Comparison of ENCODE assay signal across 11 cellular contexts in the genomic region with DNA sequence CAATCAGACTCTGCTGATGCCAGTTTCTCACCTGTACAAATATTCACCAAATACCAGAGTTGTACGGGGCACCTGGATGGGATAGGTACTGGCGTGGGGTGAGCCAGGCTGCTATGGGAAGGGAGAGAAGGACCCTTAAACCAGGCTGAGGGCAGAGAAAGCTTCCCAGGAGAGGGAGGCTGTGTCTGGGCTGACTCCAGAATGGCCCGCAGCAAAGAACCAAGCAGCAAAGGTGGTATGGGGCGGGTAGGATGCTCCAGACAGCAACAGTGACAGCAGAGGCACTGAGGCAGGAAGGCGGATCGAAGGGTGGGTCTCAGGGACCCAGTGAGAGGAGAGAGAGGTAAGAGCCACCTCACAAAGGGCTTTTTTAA.
A peak's percentile ranks its signal among the peaks of the same experiment; 100 is the strongest.
DNase-seq lines count a peak whose midpoint lies in the region; TF ChIP-seq lines count a peak whose summit lies in the region.
"Had no signal": no experiment of that assay in that cellular context is flagged by ENCODE, and none has a peak within 500 bp of the region (broad histone marks: within the 10 kb centered on the region; RNA-seq: fewer than 3 reads in every experiment).

No MANE protein-coding gene starts in this region.

- peaks cover 11% of the 10 kb centered on the region for H3K4me1 Mint-ChIP-seq in T-helper 2 cell treated with Interferon-gamma antibody and Interleukin-4, amounts not matched to agents 5 μg/mL and 100 μg/mL, for 36 hours (ENCODE audit: low read depth)
- H3K4me1 Mint-ChIP-seq in activated CD4-positive, alpha-beta memory T cell treated with anti-CD3 and anti-CD28 coated beads for 36 hours (ENCODE audit: low read depth): peaks cover 39% of the 10 kb centered on the region

- H3K79me2 ChIP-seq in smooth muscle cell (ENCODE audit: low read depth): no peaks in the 10 kb centered on the region

- peak overlapping the region; percentile 27 to 88 (median 71) for H3K27ac ChIP-seq in esophagus muscularis mucosa (replicated peaks in 1 of 4)
- H3K27ac ChIP-seq in smooth muscle cell (ENCODE audit: low read depth): peak overlapping the region; percentile 86
- H3K27ac ChIP-seq in substantia nigra (ENCODE audit: low read depth, low read length, poor library complexity, severe bottlenecking): no peak overlapping the region

- no peak for TF ChIP-seq POLR2A in esophagus muscularis mucosa (IDR thresholded peaks at IDR 0.05; ENCODE audit: low read depth)

- H3K27me3 ChIP-seq in esophagus muscularis mucosa: no peaks in the 10 kb centered on the region
- no peaks in the 10 kb centered on the region for H3K27me3 ChIP-seq in smooth muscle cell (ENCODE audit: low read depth)

- intact Hi-C loops in activated CD4-positive, alpha-beta memory T cell treated with anti-CD3 and anti-CD28 coated beads for 36 hours (cut with micrococcal nuclease): loop anchor here (1.0 to 2.0 kb wide), 4 partner anchors 40 to 73 kb away; no protein-coding TSS in a partner anchor
- intact Hi-C loops in esophagus muscularis mucosa (cut with DNase I): no loop called here

- no peaks in the 10 kb centered on the region for H4K20me1 ChIP-seq in smooth muscle cell (ENCODE audit: low read depth)

- no peak overlapping the region for H3K4me3 Mint-ChIP-seq in T-helper 2 cell treated with Interferon-gamma antibody and Interleukin-4, amounts not matched to agents 5 μg/mL and 100 μg/mL, for 36 hours
- no peak overlapping the region for H3K4me3 Mint-ChIP-seq in activated CD4-positive, alpha-beta memory T cell treated with anti-CD3 and anti-CD28 coated beads for 36 hours

- H3K27ac Mint-ChIP-seq in T-helper 2 cell treated with Interferon-gamma antibody and Interleukin-4, amounts not matched to agents 5 μg/mL and 100 μg/mL, for 36 hours: peak overlapping the region; percentile 63
- H3K27ac Mint-ChIP-seq in activated CD4-positive, alpha-beta memory T cell treated with anti-CD3 and anti-CD28 coated beads for 36 hours: peak overlapping the region; percentile 98

- CTCF ChIA-PET in activated CD4-positive, alpha-beta memory T cell treated with anti-CD3 and anti-CD28 coated beads for 36 hours (lab: Charles Lee): interaction anchor here (0.7 to 2.2 kb wide), 7 partner anchors 35 to 353 kb away, joined by 3 to 13 read pairs (median 4); a partner anchor contains a TSS

- H3F3A ChIP-seq in smooth muscle cell (ENCODE audit: low read depth): peaks cover 3% of the 10 kb centered on the region

- no peak for DNase-seq in T-helper 2 cell treated with Interferon-gamma antibody and Interleukin-4, amounts not matched to agents 5 μg/mL and 100 μg/mL, for 36 hours (ENCODE audit: low spot score)
- DNase-seq in T-helper 2 cell (no peak), esophagus muscularis mucosa (ENCODE audit: extremely low spot score) (peak; percentile 64), smooth muscle cell (lab: John Stamatoyannopoulos, UW; ENCODE audit: unreplicated experiment) (no peak), substantia nigra (lab: John Stamatoyannopoulos, UW) (no peak), NCI-H128 (lab: John Stamatoyannopoulos, UW; ENCODE audit: unreplicated experiment) (no peak), DMS53 (lab: John Stamatoyannopoulos, UW) (no peak)
- no peak for DNase-seq in activated CD4-positive, alpha-beta memory T cell treated with anti-CD3 and anti-CD28 coated beads for 36 hours
- DNase-seq: NCI-H1092 treated with DMSO at 0.1 percent for 48 hours, OCI-M1 had no signal

- H3K4me3 ChIP-seq in esophagus muscularis mucosa: no peak overlapping the region
- H3K4me3 ChIP-seq in smooth muscle cell: no peak overlapping the region
- H3K4me3 ChIP-seq: thoracic aorta had no signal

- H3K4me1 ChIP-seq in esophagus muscularis mucosa (peaks cover 11 to 41% (median 37%) of the 10 kb centered on the region in 4 donors), smooth muscle cell (ENCODE audit: low read depth) (peaks cover 9% of the 10 kb centered on the region)

- TF ChIP-seq EP300 in esophagus muscularis mucosa (IDR thresholded peaks at IDR 0.05): no peak

- peak overlapping the region; percentile 30 for H3K9ac ChIP-seq in smooth muscle cell (ENCODE audit: low read depth)

- H3K4me2 ChIP-seq in smooth muscle cell: no peak overlapping the region

- H3K27me3 Mint-ChIP-seq in T-helper 2 cell treated with Interferon-gamma antibody and Interleukin-4, amounts not matched to agents 5 μg/mL and 100 μg/mL, for 36 hours (ENCODE audit: low read depth): no peaks in the 10 kb centered on the region
- H3K27me3 Mint-ChIP-seq in activated CD4-positive, alpha-beta memory T cell treated with anti-CD3 and anti-CD28 coated beads for 36 hours: no peaks in the 10 kb centered on the region

- H3K9me3 Mint-ChIP-seq in T-helper 2 cell treated with Interferon-gamma antibody and Interleukin-4, amounts not matched to agents 5 μg/mL and 100 μg/mL, for 36 hours: no peaks in the 10 kb centered on the region
- H3K9me3 Mint-ChIP-seq in activated CD4-positive, alpha-beta memory T cell treated with anti-CD3 and anti-CD28 coated beads for 36 hours: no peaks in the 10 kb centered on the region

- TF ChIP-seq CTCF in esophagus muscularis mucosa (IDR thresholded peaks at IDR 0.05) (no peak), smooth muscle cell (IDR thresholded peaks at IDR 0.05; ENCODE audit: borderline replicate concordance, insufficient read depth, poor library complexity, severe bottlenecking) (no peak)

- H3K9me3 ChIP-seq in esophagus muscularis mucosa: no peaks in the 10 kb centered on the region
- H3K9me3 ChIP-seq in smooth muscle cell (replicated peaks; ENCODE audit: low read depth): no peaks in the 10 kb centered on the region
- H3K9me3 ChIP-seq: thoracic aorta had no signal

- H3K36me3 ChIP-seq in esophagus muscularis mucosa (peaks cover 0 to 18% (median 0%) of the 10 kb centered on the region in 4 donors), smooth muscle cell (ENCODE audit: low read depth) (no peaks in the 10 kb centered on the region)

- POLR2A ChIA-PET in activated CD4-positive, alpha-beta memory T cell treated with anti-CD3 and anti-CD28 coated beads for 36 hours (lab: Charles Lee): interaction anchor here (0.7 to 1.7 kb wide), 4 partner anchors 20 to 352 kb away, joined by 3 to 13 read pairs (median 4); a partner anchor contains a TSS

- 95% methylated on average over 6 of the region's 6 CpGs for WGBS in esophagus muscularis mucosa
- WGBS in smooth muscle cell (ENCODE audit: low lambda C conversion rate): 84% methylated on average over 6 of the region's 6 CpGs

- no peak overlapping the region for H2AFZ ChIP-seq in smooth muscle cell (ENCODE audit: low read depth)

- peaks cover 65% of the 10 kb centered on the region for H3K36me3 Mint-ChIP-seq in T-helper 2 cell treated with Interferon-gamma antibody and Interleukin-4, amounts not matched to agents 5 μg/mL and 100 μg/mL, for 36 hours (ENCODE audit: low read depth)
- peaks cover 58% of the 10 kb centered on the region for H3K36me3 Mint-ChIP-seq in activated CD4-positive, alpha-beta memory T cell treated with anti-CD3 and anti-CD28 coated beads for 36 hours
